ENCODE assay signal across 8 cellular contexts in the genomic region with DNA sequence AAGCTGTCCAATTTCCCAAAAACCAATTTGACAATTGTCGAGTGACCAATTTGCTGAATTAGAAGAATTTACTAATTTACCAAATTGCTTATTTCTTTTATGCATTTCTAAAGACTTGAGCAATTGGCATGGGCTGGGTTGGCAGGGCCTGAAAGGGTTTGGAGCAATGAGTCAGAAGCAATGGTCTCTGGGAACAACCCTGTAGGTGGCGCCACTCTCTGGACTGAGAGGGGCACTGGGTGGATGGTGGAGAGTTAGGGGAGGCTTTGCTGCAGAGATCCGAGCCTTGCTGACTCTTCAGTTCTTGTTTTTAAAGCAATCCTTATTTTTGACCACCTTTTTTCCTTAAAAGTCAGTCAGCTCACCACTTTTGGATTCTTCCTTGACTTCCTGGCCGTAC.
DNase-seq lines count a peak whose midpoint lies in the region; ATAC-seq and TF ChIP-seq lines count a peak whose summit lies in the region.

No MANE protein-coding gene starts in this region.

- H3K9ac ChIP-seq in PC-3 (ENCODE audit: low read length) (no peak overlapping the region), mammary epithelial cell (ENCODE audit: insufficient read depth, low read length) (no peak overlapping the region)

- H3K4me2 ChIP-seq in PC-3 (ENCODE audit: low read length) (no peak overlapping the region), mammary epithelial cell (ENCODE audit: insufficient read depth, low read depth, low read length) (no peak overlapping the region), osteoblast (ENCODE audit: insufficient read depth, low read length) (no peak overlapping the region)

- H3K36me3 Mint-ChIP-seq in MCF 10A (ENCODE audit: insufficient read depth, unreplicated experiment): no peaks in the 10 kb centered on the region

- POLR2A ChIA-PET in MCF 10A (lab: Yijun Ruan, JAX) (no interaction called here), PC-3 (lab: Charles Lee; ENCODE audit: unreplicated experiment) (no interaction called here)

- no peak overlapping the region for H3K27ac ChIP-seq in breast epithelium
- H3K27ac ChIP-seq in PC-3 (ENCODE audit: low read length): no peak overlapping the region
- H3K27ac ChIP-seq in mammary epithelial cell (ENCODE audit: insufficient read depth, low read depth, low read length): no peak overlapping the region
- peak overlapping the region; percentile 86 for H3K27ac ChIP-seq in osteoblast (ENCODE audit: low read depth, low read length)

- in situ Hi-C loops in mammary epithelial cell (cut with MboI; ENCODE audit: low sequenced_read_pairs in 2 of 2): loop anchor here (10.0 to 25.0 kb wide), 5 partner anchors 288 to 1213 kb away; partner anchors contain the start of gene VCAN (in 1 of the 2)

- H3K4me1 ChIP-seq in breast epithelium (no peaks in the 10 kb centered on the region), PC-3 (ENCODE audit: insufficient read depth, low read length) (peaks cover 14% of the 10 kb centered on the region), mammary epithelial cell (ENCODE audit: insufficient read depth, low read length) (peaks cover 3% of the 10 kb centered on the region), osteoblast (ENCODE audit: insufficient read depth, low read length) (peaks cover 39% of the 10 kb centered on the region)

- 76% methylated on average over 4 of the region's 4 CpGs for WGBS in mammary epithelial cell (ENCODE audit: low coverage, missing lambda C conversion rate)

- TF ChIP-seq CTCF in MCF 10A (IDR thresholded peaks at IDR 0.05; ENCODE audit: unreplicated experiment) (peak; percentile 22), breast epithelium (IDR thresholded peaks at IDR 0.05) (no peak), PC-3 (conservative IDR thresholded peaks at IDR 0.05; ENCODE audit: low read depth, low read length) (peak; percentile 63), mammary epithelial cell (conservative IDR thresholded peaks at IDR 0.05 in 1 of 2, IDR thresholded peaks at IDR 0.05 in 1 of 2; ENCODE audit: extremely low read depth in 1 of 2, insufficient read depth in 1 of 2, low read depth in 1 of 2, low read length in 2 of 2) (peak; percentile 52 to 58), osteoblast (IDR thresholded peaks at IDR 0.05; ENCODE audit: extremely low read depth, low read depth, low read length) (peak; percentile 66)

- no peaks in the 10 kb centered on the region for H3F3A ChIP-seq in PC-3 (ENCODE audit: low read length, unreplicated experiment)

- no peaks in the 10 kb centered on the region for H3K27me3 ChIP-seq in breast epithelium
- H3K27me3 ChIP-seq in PC-3 (ENCODE audit: low read length): no peaks in the 10 kb centered on the region
- H3K27me3 ChIP-seq in mammary epithelial cell (ENCODE audit: insufficient read depth, low read length): peaks cover 3% of the 10 kb centered on the region
- H3K27me3 ChIP-seq in osteoblast (ENCODE audit: insufficient read depth, low read length): no peaks in the 10 kb centered on the region

- no peaks in the 10 kb centered on the region for H3K27me3 Mint-ChIP-seq in MCF 10A (ENCODE audit: insufficient read depth, unreplicated experiment)

- no peak overlapping the region for H3K27ac Mint-ChIP-seq in MCF 10A (ENCODE audit: low read depth, unreplicated experiment)

- H3K9me3 Mint-ChIP-seq in MCF 10A (ENCODE audit: unreplicated experiment): no peaks in the 10 kb centered on the region

- H3K4me3 ChIP-seq in breast epithelium (no peak overlapping the region), PC-3 (ENCODE audit: low read length) (no peak overlapping the region), mammary epithelial cell (replicated peaks in 1 of 3; ENCODE audit: insufficient read depth in 1 of 3, low read depth in 2 of 3, low read length in 3 of 3) (no peak overlapping the region), osteoblast (ENCODE audit: insufficient read depth, low read length) (no peak overlapping the region)

- H4K20me1 ChIP-seq in PC-3 (ENCODE audit: low read length) (no peaks in the 10 kb centered on the region), mammary epithelial cell (ENCODE audit: insufficient read depth, low read length) (no peaks in the 10 kb centered on the region), osteoblast (ENCODE audit: insufficient read depth, low read length) (no peaks in the 10 kb centered on the region)

- H3K79me2 ChIP-seq in PC-3 (ENCODE audit: low read length): no peaks in the 10 kb centered on the region
- no peaks in the 10 kb centered on the region for H3K79me2 ChIP-seq in mammary epithelial cell (ENCODE audit: insufficient read depth, low read length)
- no peaks in the 10 kb centered on the region for H3K79me2 ChIP-seq in osteoblast (ENCODE audit: insufficient read depth, low read length)

- H3K36me3 ChIP-seq in breast epithelium (no peaks in the 10 kb centered on the region), PC-3 (ENCODE audit: low read depth, low read length) (no peaks in the 10 kb centered on the region), mammary epithelial cell (ENCODE audit: insufficient read depth, low read length) (no peaks in the 10 kb centered on the region), osteoblast (ENCODE audit: insufficient read depth, low read length) (no peaks in the 10 kb centered on the region)

- dilution Hi-C loops in mammary epithelial cell (cut with HindIII; ENCODE audit: low sequenced_read_pairs): no loop called here

- intact Hi-C loops in MCF 10A (cut with micrococcal nuclease): loop anchor here (5.0 to 10.0 kb wide), 3 partner anchors 443 to 1363 kb away; partner anchors contain the start of genes TMEM167A and XRCC4
- intact Hi-C loops in breast epithelium (cut with DNase I; ENCODE audit: low total_unique reads): no loop called here
- intact Hi-C loops in PC-3 (cut with micrococcal nuclease): loop anchor here (2.0 to 10.0 kb wide), 5 partner anchors 37 to 1083 kb away; no protein-coding TSS in a partner anchor
- intact Hi-C loops in mammary epithelial cell (cut with micrococcal nuclease): loop anchor here (2.0 to 10.0 kb wide), 4 partner anchors 443 to 1363 kb away; partner anchors contain the start of genes TMEM167A and XRCC4

- no peak for TF ChIP-seq POLR2A in breast epithelium (IDR thresholded peaks at IDR 0.05)

- no peak for ATAC-seq in PC-3
- ATAC-seq in HG03439 (IDR thresholded peaks at IDR 0.05; ENCODE audit: unreplicated experiment): no peak

- BruUV-seq in MCF 10A (replicated peaks; lab: Mats Ljungman, UMichigan): no TSS peak
- no TSS peak for BruUV-seq in PC-3 (replicated peaks; lab: Mats Ljungman, UMichigan)
- no TSS peak for BruUV-seq in mammary epithelial cell (replicated peaks; lab: Mats Ljungman, UMichigan)

- no peak overlapping the region for H3K4me3 Mint-ChIP-seq in MCF 10A (ENCODE audit: unreplicated experiment)

- H2AFZ ChIP-seq in PC-3 (ENCODE audit: low read length) (no peak overlapping the region), mammary epithelial cell (ENCODE audit: low read depth, low read length) (no peak overlapping the region), osteoblast (ENCODE audit: low read length) (no peak overlapping the region)

- CTCF ChIA-PET in MCF 10A (lab: Yijun Ruan, JAX): interaction anchor here (0.6 to 6.0 kb wide), 16 partner anchors 9 to 1219 kb away, joined by 3 to 45 read pairs (median 4); partner anchors contain the start of gene VCAN
- CTCF ChIA-PET in PC-3 (lab: Charles Lee): no interaction called here
- CTCF ChIA-PET in mammary epithelial cell (lab: Charles Lee; ENCODE audit: low non-redundant PET): interaction anchor here (0.7 kb wide), 1 partner anchor 1124 kb away, joined by 4 read pairs; no protein-coding TSS in a partner anchor

- H3K9me3 ChIP-seq in breast epithelium (no peaks in the 10 kb centered on the region), PC-3 (ENCODE audit: low read length) (no peaks in the 10 kb centered on the region), mammary epithelial cell (replicated peaks; ENCODE audit: insufficient read depth, low read length) (no peaks in the 10 kb centered on the region), osteoblast (ENCODE audit: low read depth, low read length) (no peaks in the 10 kb centered on the region)

- peaks cover 37% of the 10 kb centered on the region for H3K4me1 Mint-ChIP-seq in MCF 10A (ENCODE audit: insufficient read depth, unreplicated experiment)

- no peaks in the 10 kb centered on the region for H3K9me2 ChIP-seq in PC-3 (replicated peaks; ENCODE audit: low read length)

- DNase-seq in MCF 10A (ENCODE audit: unreplicated experiment): peak; percentile 52
- no peak for DNase-seq in breast epithelium (ENCODE audit: low spot score in 2 of 2)
- peak; percentile 28 for DNase-seq in PC-3
- no peak for DNase-seq in mammary epithelial cell
- no peak for DNase-seq in osteoblast (ENCODE audit: insufficient read length, low spot score, missing footprints)
- DNase-seq in AG08395 (ENCODE audit: low spot score): no peak
- DNase-seq in dedifferentiated amniotic fluid mesenchymal stem cell (ENCODE audit: extremely low spot score): no peak

Comparison
In these comparisons a context has a peak if more than half of its experiments do, and no peak if none do; other contexts are left out.
1. DNase-seq: peak in MCF 10A (single experiment) and PC-3 (single experiment); none in breast epithelium (0 of 2), mammary epithelial cell (single experiment), osteoblast (single experiment), AG08395 (single experiment) and dedifferentiated amniotic fluid mesenchymal stem cell (single experiment).
2. CTCF ChIP-seq: peak in MCF 10A (single experiment), PC-3 (single experiment), mammary epithelial cell (2 of 2) and osteoblast (single experiment); none in breast epithelium (0 of 3).